Comparison of ENCODE assay signal across 2 cellular contexts in genomic region chr9:110622368-110622767, GRCh38.
A peak's percentile ranks its signal among the peaks of the same experiment; 100 is the strongest.
TF ChIP-seq lines count a peak whose summit lies in the region.

No MANE protein-coding gene starts in this region.

TF ChIP-seq in IMR-90, 13 proteins besides CTCF, POLR2A, EP300 and RAD21:
- TF ChIP-seq FOS (IDR thresholded peaks at IDR 0.05; ENCODE audit: low read depth, low read length) = no peak
- TF ChIP-seq MAZ (IDR thresholded peaks at IDR 0.05; ENCODE audit: borderline replicate concordance, low read depth, low read length) = no peak
- no peak for TF ChIP-seq SMC3 (IDR thresholded peaks at IDR 0.05; ENCODE audit: low read depth, low read length)
- no peak for TF ChIP-seq CEBPB (IDR thresholded peaks at IDR 0.05; ENCODE audit: low read depth, low read length)
- TF ChIP-seq CHD1 (IDR thresholded peaks at IDR 0.05; ENCODE audit: low read depth, low read length) = no peak
- TF ChIP-seq MAFK (IDR thresholded peaks at IDR 0.05; ENCODE audit: low read depth, low read length) = no peak
- TF ChIP-seq RFX5 (IDR thresholded peaks at IDR 0.05; ENCODE audit: low read depth, low read length) = no peak
- TF ChIP-seq ELK1 (IDR thresholded peaks at IDR 0.05; ENCODE audit: borderline replicate concordance, low read depth, low read length) = no peak
- no peak for TF ChIP-seq MXI1 (IDR thresholded peaks at IDR 0.05; ENCODE audit: borderline replicate concordance, low read depth, low read length)
- TF ChIP-seq NFE2L2 (IDR thresholded peaks at IDR 0.05; ENCODE audit: low read depth, low read length) = no peak
- TF ChIP-seq RCOR1 (IDR thresholded peaks at IDR 0.05; ENCODE audit: insufficient replicate concordance, low read length) = no peak

TF ChIP-seq in K562, 482 proteins besides CTCF, POLR2A, EP300 and RAD21:
- TF ChIP-seq TEAD4 (IDR thresholded peaks at IDR 0.05; ENCODE audit: low read length) (no peak), TEAD4 (CRISPR knock-in tag; IDR thresholded peaks at IDR 0.05; ENCODE audit: borderline replicate concordance) (no peak), SPI1 (IDR thresholded peaks at IDR 0.05; ENCODE audit: borderline replicate concordance, low read depth, low read length) (peak; percentile 24; the same call in 1 of the 2 replicates)
